8 cellular contexts compared by ENCODE assay signal in genomic region chr12:69243099-69244084, GRCh38. TPM values are rescaled to one million over a fixed set of nuclear protein-coding genes. Genes with fewer than 3 reads are reported as not detected.
DNase-seq lines count a peak whose midpoint lies in the region; ATAC-seq and TF ChIP-seq lines count a peak whose summit lies in the region.

No MANE protein-coding gene starts in this region.

- H2AFZ ChIP-seq in OCI-LY1 (ENCODE audit: low read length) (no peak overlapping the region), neural cell (ENCODE audit: low read depth, low read length) (no peak overlapping the region)

- DNase-seq in activated CD4-positive, alpha-beta T cell treated with anti-CD3 and anti-CD28 coated beads for 36 hours: no peak
- DNase-seq in activated CD4-positive, alpha-beta T cell treated with anti-CD3 and anti-CD28 coated beads for 1 hour: no peak
- DNase-seq in NCI-H226 (no peak), NCI-H2029 (lab: John Stamatoyannopoulos, UW) (no peak), SKM-1 (lab: John Stamatoyannopoulos, UW; ENCODE audit: unreplicated experiment) (no peak)

- H3K27ac ChIP-seq in OCI-LY1 (ENCODE audit: low read depth, low read length, poor library complexity, severe bottlenecking): no peak overlapping the region
- no peak overlapping the region for H3K27ac ChIP-seq in neural cell (ENCODE audit: low read length)

- intact Hi-C loops in activated CD4-positive, alpha-beta T cell treated with anti-CD3 and anti-CD28 coated beads for 36 hours (cut with DNase I, micrococcal nuclease): loop anchor here in 1 of 2 experiments (5.0 kb wide), 1 partner anchor 191 kb away; no protein-coding TSS in a partner anchor

- H3F3A ChIP-seq in OCI-LY1 (ENCODE audit: insufficient read depth, low read length) (no peaks in the 10 kb centered on the region), neural cell (ENCODE audit: insufficient read depth, low read length, poor library complexity, severe bottlenecking) (peaks cover 7% of the 10 kb centered on the region)

- H3K79me2 ChIP-seq in OCI-LY1 (ENCODE audit: insufficient read depth, low read length) (peaks cover 86% of the 10 kb centered on the region), neural cell (replicated peaks; ENCODE audit: insufficient read depth, low read length) (peaks cover 84% of the 10 kb centered on the region)

- H3K9me3 Mint-ChIP-seq in activated CD4-positive, alpha-beta T cell treated with anti-CD3 and anti-CD28 coated beads for 36 hours (ENCODE audit: low read depth): no peaks in the 10 kb centered on the region

- H3K27me3 ChIP-seq in OCI-LY1 (ENCODE audit: insufficient read depth, low read length) (no peaks in the 10 kb centered on the region), neural cell (ENCODE audit: insufficient read depth, low read depth, low read length) (no peaks in the 10 kb centered on the region)

- peaks cover 40% of the 10 kb centered on the region for H3K36me3 Mint-ChIP-seq in activated CD4-positive, alpha-beta T cell treated with anti-CD3 and anti-CD28 coated beads for 36 hours (ENCODE audit: low read depth)

- POLR2A ChIA-PET in activated CD4-positive, alpha-beta T cell treated with anti-CD3 and anti-CD28 coated beads for 36 hours (lab: Charles Lee): interaction anchor here (0.5 to 1.6 kb wide), 3 partner anchors 9 to 347 kb away, joined by 3 read pairs; no protein-coding TSS in a partner anchor

- TF ChIP-seq CTCF in OCI-LY1 (IDR thresholded peaks at IDR 0.05; ENCODE audit: low read length) (no peak), neural cell (IDR thresholded peaks at IDR 0.05; ENCODE audit: poor library complexity, severe bottlenecking) (no peak)

- H3K4me2 ChIP-seq in OCI-LY1 (ENCODE audit: low read length) (peak overlapping the region; percentile 90; the same call in 1 of the 2 replicates), neural cell (ENCODE audit: low read length) (no peak overlapping the region)

- H3K4me3 ChIP-seq in OCI-LY1 (ENCODE audit: low read depth, low read length, poor library complexity, severe bottlenecking) (peak overlapping the region; percentile 13), neural cell (ENCODE audit: low read length) (peak overlapping the region; percentile 92)

- ATAC-seq in activated CD4-positive, alpha-beta T cell treated with anti-CD3 and anti-CD28 coated beads for 36 hours: peak; percentile 17
- ATAC-seq in HG02588 (IDR thresholded peaks at IDR 0.05; ENCODE audit: unreplicated experiment): peak; percentile 28

- H3K9me2 ChIP-seq in OCI-LY1 (ENCODE audit: low read depth, low read length) (no peaks in the 10 kb centered on the region), neural cell (ENCODE audit: insufficient read depth, low read length) (no peaks in the 10 kb centered on the region)

- H3K4me1 Mint-ChIP-seq in activated CD4-positive, alpha-beta T cell treated with anti-CD3 and anti-CD28 coated beads for 36 hours: peaks cover 68% of the 10 kb centered on the region

- H4K20me1 ChIP-seq in OCI-LY1 (ENCODE audit: insufficient read depth, low read length) (peaks cover 4% of the 10 kb centered on the region), neural cell (ENCODE audit: insufficient read depth) (peaks cover 32% of the 10 kb centered on the region)

- peaks cover 38% of the 10 kb centered on the region for H3K4me1 ChIP-seq in OCI-LY1 (ENCODE audit: insufficient read depth, low read length, severe bottlenecking)

- H3K27me3 Mint-ChIP-seq in activated CD4-positive, alpha-beta T cell treated with anti-CD3 and anti-CD28 coated beads for 36 hours: no peaks in the 10 kb centered on the region

- H3K27ac Mint-ChIP-seq in activated CD4-positive, alpha-beta T cell treated with anti-CD3 and anti-CD28 coated beads for 36 hours: peak overlapping the region; percentile 74

- no peak for TF ChIP-seq EP300 in neural cell (conservative IDR thresholded peaks at IDR 0.05; ENCODE audit: poor library complexity, severe bottlenecking)

- no peak overlapping the region for H3K9ac ChIP-seq in OCI-LY1 (ENCODE audit: low read length)
- no peak overlapping the region for H3K9ac ChIP-seq in neural cell (ENCODE audit: low read length)

- CTCF ChIA-PET in activated CD4-positive, alpha-beta T cell treated with anti-CD3 and anti-CD28 coated beads for 36 hours (lab: Charles Lee): interaction anchor here (1.1 to 5.3 kb wide), 5 partner anchors 10 to 87 kb away, joined by 3 to 39 read pairs (median 4); no protein-coding TSS in a partner anchor

- H3K9me3 ChIP-seq in OCI-LY1 (ENCODE audit: low read length): no peaks in the 10 kb centered on the region; the same call in 1 of the 2 replicates
- no peaks in the 10 kb centered on the region for H3K9me3 ChIP-seq in neural cell (ENCODE audit: low read length)

- H3K36me3 ChIP-seq in OCI-LY1 (ENCODE audit: insufficient read depth, low read length) (peaks cover 23% of the 10 kb centered on the region), neural cell (ENCODE audit: insufficient read depth, low read length) (no peaks in the 10 kb centered on the region)

- no peak for TF ChIP-seq RAD21 in neural cell (conservative IDR thresholded peaks at IDR 0.05)

- H3K4me3 Mint-ChIP-seq in activated CD4-positive, alpha-beta T cell treated with anti-CD3 and anti-CD28 coated beads for 36 hours: peak overlapping the region; percentile 100

TF ChIP-seq in neural cell, 6 proteins besides CTCF, POLR2A, EP300 and RAD21:
- TF ChIP-seq MXI1 (conservative IDR thresholded peaks at IDR 0.05; ENCODE audit: poor library complexity, severe bottlenecking) (no peak), SMC3 (conservative IDR thresholded peaks at IDR 0.05; ENCODE audit: poor library complexity) (no peak), POLR2AphosphoS5 (IDR thresholded peaks at IDR 0.05) (no peak), TAF1 (IDR thresholded peaks at IDR 0.05; ENCODE audit: low read depth) (no peak), REST (IDR thresholded peaks at IDR 0.05; ENCODE audit: borderline replicate concordance) (no peak), EZH2 (IDR thresholded peaks at IDR 0.05; ENCODE audit: borderline replicate concordance, insufficient read depth, low read length, poor library complexity, severe bottlenecking) (no peak)
TF ChIP-seq in neural cell: peak in this region for 0.

RNA-seq across cellular contexts. Expression of gene CPSF6, which starts 4.0 kb away (rescaled TPM):
- total RNA-seq in activated CD4-positive, alpha-beta T cell treated with anti-CD3 and anti-CD28 coated beads for 36 hours: 100 to 1,000 TPM; 107 to 109 TPM
- polyA plus RNA-seq in neural cell: 162 and 180 TPM in 2 replicates
- 184 and 216 TPM in 2 replicates for polyA minus RNA-seq in neural cell
